34 cellular contexts compared by ENCODE assay signal in genomic region chr14:71961972-71962371, GRCh38.
"Had no signal": no experiment of that assay in that cellular context is flagged by ENCODE, and none has a peak within 500 bp of the region (broad histone marks: within the 10 kb centered on the region; RNA-seq: fewer than 3 reads in every experiment).

No MANE protein-coding gene starts in this region.

- H3K4me3 ChIP-seq: adrenal gland, body of pancreas, breast epithelium, PC-9 had no signal

- ATAC-seq: activated naive CD4-positive, alpha-beta T cell treated with anti-CD3 and anti-CD28 coated beads, Interleukin-2, amount 50 U/mL, for 72 hours; activated T-cell treated with anti-CD3 and anti-CD28 coated beads, Interleukin-2, amount 50 U/mL, for 4 hours; body of pancreas; Right ventricle myocardium inferior had no signal

- H3K4me1 ChIP-seq: adrenal gland, body of pancreas, breast epithelium had no signal

- H2AFZ ChIP-seq: PC-9 had no signal

- H3K27ac ChIP-seq: adrenal gland, body of pancreas, breast epithelium, PC-9, RWPE1, VCaP had no signal

- FAIRE-seq: astrocyte, RCC 7860 had no signal

- H3K4me2 ChIP-seq: PC-9 had no signal

- H3K4me3 Mint-ChIP-seq: activated B cell treated with CpG ODN at 0.5 μM for 24 hours; activated CD4-positive, alpha-beta memory T cell treated with anti-CD3 and anti-CD28 coated beads for 36 hours; activated naive CD4-positive, alpha-beta T cell treated with anti-CD3 and anti-CD28 coated beads for 36 hours; activated T-cell treated with anti-CD3 and anti-CD28 coated beads, Interleukin-2, amount 50 U/mL, for 4 hours; activated T-helper 1 cell treated with anti-CD3 and anti-CD28 coated beads, Interleukin-12 subunit alpha, Interleukin-12 subunit beta, Interleukin-2, Interleukin-4 antibody, amounts not matched to agents 30 ng/mL and 10 ng/mL and 1 ng/mL, durations not matched to agents 14 hours and 24 hours and 36 hours had no signal

- H3K27me3 ChIP-seq: adrenal gland, body of pancreas, breast epithelium had no signal

- DNase-seq: activated B cell treated with CpG ODN at 0.5 μM for 24 hours; activated CD4-positive, alpha-beta memory T cell treated with anti-CD3 and anti-CD28 coated beads for 36 hours; activated CD4-positive, alpha-beta T cell treated with anti-CD3 and anti-CD28 coated beads for 4 hours; activated CD4-positive, alpha-beta T cell treated with anti-CD3 and anti-CD28 coated beads, Interleukin-2, amount 50 U/mL, for 1 hour; activated CD4-positive, CD25-positive, alpha-beta regulatory T cell treated with anti-CD3 and anti-CD28 coated beads, Interleukin-2, amount 50 U/mL, for 72 hours; activated CD8-positive, alpha-beta memory T cell treated with anti-CD3 and anti-CD28 coated beads, Interleukin-2, amount 50 U/mL, for 4 hours; activated gamma-delta T cell treated with Interleukin-2 at 50 U/mL for 16 hours; activated naive CD4-positive, alpha-beta T cell treated with anti-CD3 and anti-CD28 coated beads for 36 hours; activated T-cell treated with anti-CD3 and anti-CD28 coated beads for 4 hours; activated T-cell treated with anti-CD3 and anti-CD28 coated beads, Interleukin-2, amount 50 U/mL, for 4 hours; adrenal gland; body of pancreas; cerebellar nuclear complex; NCI-H1048; NCI-H1105 treated with DMSO at 0.1 percent for 48 hours; NCI-H1436; NCI-H1694; NCI-H2029; NCI-H345; NCI-H524 treated with DMSO at 0.1 percent for 48 hours; NK-92 treated with Interleukin-12 subunit alpha and Interleukin-12 subunit beta, amount 100 ng/mL, for 24 hours; PC-9; SW 1271; T-helper 1 cell; T-helper 2 cell; T-helper 9 cell had no signal

- H3K9me3 ChIP-seq: adrenal gland, body of pancreas, breast epithelium had no signal

- H3K36me3 ChIP-seq: adrenal gland, breast epithelium had no signal

- H3K36me3 Mint-ChIP-seq: activated CD4-positive, alpha-beta memory T cell treated with anti-CD3 and anti-CD28 coated beads for 36 hours; activated naive CD4-positive, alpha-beta T cell treated with anti-CD3 and anti-CD28 coated beads, Interleukin-2, amount 50 U/mL, for 72 hours had no signal

- H3K27ac Mint-ChIP-seq: activated B cell treated with CpG ODN at 0.5 μM for 24 hours; activated CD4-positive, alpha-beta memory T cell treated with anti-CD3 and anti-CD28 coated beads for 36 hours; activated naive CD4-positive, alpha-beta T cell treated with anti-CD3 and anti-CD28 coated beads for 36 hours; activated naive CD4-positive, alpha-beta T cell treated with anti-CD3 and anti-CD28 coated beads, Interleukin-2, amount 50 U/mL, for 72 hours; activated T-helper 1 cell treated with anti-CD3 and anti-CD28 coated beads, Interleukin-12 subunit alpha, Interleukin-12 subunit beta, Interleukin-2, Interleukin-4 antibody, amounts not matched to agents 30 ng/mL and 10 ng/mL and 1 ng/mL, durations not matched to agents 14 hours and 24 hours and 36 hours had no signal

- H3K4me1 Mint-ChIP-seq: activated B cell treated with CpG ODN at 0.5 μM for 24 hours had no signal

- H3K9me3 Mint-ChIP-seq: activated B cell treated with CpG ODN at 0.5 μM for 24 hours; activated CD4-positive, alpha-beta memory T cell treated with anti-CD3 and anti-CD28 coated beads for 36 hours; activated naive CD4-positive, alpha-beta T cell treated with anti-CD3 and anti-CD28 coated beads for 36 hours; activated T-cell treated with anti-CD3 and anti-CD28 coated beads, Interleukin-2, amount 50 U/mL, for 4 hours; activated T-helper 1 cell treated with anti-CD3 and anti-CD28 coated beads, Interleukin-12 subunit alpha, Interleukin-12 subunit beta, Interleukin-2, Interleukin-4 antibody, amounts not matched to agents 30 ng/mL and 10 ng/mL and 1 ng/mL, durations not matched to agents 14 hours and 24 hours and 36 hours had no signal
